Comparison of ENCODE assay signal across 19 cellular contexts in the genomic region with DNA sequence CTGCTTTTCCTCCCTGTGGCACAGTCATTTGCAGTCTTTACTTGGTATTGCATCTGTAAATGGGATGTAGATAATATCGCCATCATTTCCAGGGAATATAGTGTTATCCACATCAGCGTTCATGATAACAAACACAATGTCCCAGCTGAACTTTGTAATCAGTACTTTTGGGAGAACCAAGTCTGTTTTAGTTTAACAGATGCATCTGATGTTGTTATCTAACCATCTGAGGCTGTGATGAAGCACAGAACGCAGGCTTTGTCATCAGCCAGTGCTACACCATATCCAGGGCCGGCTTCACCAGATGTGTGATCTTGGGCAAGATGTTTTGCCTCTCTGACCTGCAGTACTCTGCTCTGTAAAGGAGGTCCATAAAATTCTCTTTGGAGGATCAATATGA.
"Had no signal": no experiment of that assay in that cellular context is flagged by ENCODE, and none has a peak within 500 bp of the region (broad histone marks: within the 10 kb centered on the region; RNA-seq: fewer than 3 reads in every experiment).

No MANE protein-coding gene starts in this region.

- H3K36me3 ChIP-seq: thyroid gland, uterus had no signal

- H3K27ac ChIP-seq: foreskin keratinocyte, thyroid gland, uterus had no signal

- H3K4me1 ChIP-seq: thyroid gland, uterus had no signal

- H3K27me3 ChIP-seq: foreskin keratinocyte, thyroid gland, uterus had no signal

- ATAC-seq: activated CD8-positive, alpha-beta T cell treated with anti-CD3 and anti-CD28 coated beads, Interleukin-2, amount 10 ng/mL, durations not matched to agents 7 days and 5 days; activated naive CD4-positive, alpha-beta T cell treated with anti-CD3 and anti-CD28 coated beads, Interleukin-2, amount 50 U/mL, for 72 hours; foreskin keratinocyte; left cardiac atrium; mucosa of descending colon; naive thymus-derived CD4-positive, alpha-beta T cell; stimulated activated naive B cell treated with anti-CD40 and anti-IgM and Interleukin-4, amounts not matched to agents 10 μg/mL and 1 μg/mL and 100 μg/mL, for 72 hours had no signal

- H3K4me3 ChIP-seq: lung, mucosa of descending colon, thyroid gland, uterus had no signal

- H3K9me3 ChIP-seq: mucosa of descending colon, thyroid gland, uterus had no signal

- DNase-seq: activated CD4-positive, alpha-beta T cell treated with anti-CD3 and anti-CD28 coated beads, Interleukin-2, amount 10 ng/mL, durations not matched to agents 24 days and 14 days; activated CD4-positive, CD25-positive, alpha-beta regulatory T cell; activated CD8-positive, alpha-beta memory T cell treated with anti-CD3 and anti-CD28 coated beads, Interleukin-2, amount 50 U/mL, for 4 hours; activated CD8-positive, alpha-beta T cell treated with anti-CD3 and anti-CD28 coated beads, Interleukin-2, amount 10 ng/mL, durations not matched to agents 7 days and 5 days; activated effector memory CD4-positive, alpha-beta T cell treated with anti-CD3 and anti-CD28 coated beads, Interleukin-2, amount 50 U/mL, for 16 hours; activated T-cell treated with anti-CD3 and anti-CD28 coated beads, Interleukin-2, amount 50 U/mL, for 48 hours; amniotic stem cell; erythroblast; foreskin keratinocyte; left cardiac atrium; mucosa of descending colon; naive thymus-derived CD4-positive, alpha-beta T cell; retina; stimulated activated CD4-positive, alpha-beta T cell treated with anti-CD3 and anti-CD28 coated beads, Interleukin-2, amount 100 ng/mL, for 48 hours; stimulated activated naive B cell treated with anti-CD40 and anti-IgM and Interleukin-4, amounts not matched to agents 10 μg/mL and 1 μg/mL and 100 μg/mL, for 72 hours; thyroid gland; uterus had no signal
